ENCODE assay signal across 20 cellular contexts in genomic region chr2:232436381-232437129, GRCh38. TPM values are rescaled to one million over a fixed set of nuclear protein-coding genes. Genes with fewer than 3 reads are reported as not detected.
DNase-seq lines count a peak whose midpoint lies in the region; ATAC-seq and TF ChIP-seq lines count a peak whose summit lies in the region.
"Had no signal": no experiment of that assay in that cellular context is flagged by ENCODE, and none has a peak within 500 bp of the region (broad histone marks: within the 10 kb centered on the region; RNA-seq: fewer than 3 reads in every experiment).

No MANE protein-coding gene starts in this region.

- no peaks in the 10 kb centered on the region for H3K9me2 ChIP-seq in GM23338 (ENCODE audit: insufficient read depth)

- DNase-seq in GM23338 (ENCODE audit: low spot score) (no peak), M059J (ENCODE audit: low read depth) (peak; percentile 51), iPS-NIHi11 (ENCODE audit: low spot score) (peak; percentile 21), posterior vena cava (ENCODE audit: low spot score) (peak; percentile 64), SKM-1 (lab: John Stamatoyannopoulos, UW; ENCODE audit: unreplicated experiment) (no peak)
- DNase-seq: CD8-positive, alpha-beta memory T cell; EL; KBM-7; NCI-H1092; NCI-H1694; NCI-H446; NCI-H748 treated with DMSO at 0.1 percent for 48 hours; SHP77 had no signal

- H3K4me2 ChIP-seq in GM23338 = no peak overlapping the region
- H3K4me2 ChIP-seq: BLaER1 had no signal

- H3K4me3 Mint-ChIP-seq in GM23338 = no peak overlapping the region
- no peak overlapping the region for H3K4me3 Mint-ChIP-seq in stimulated activated memory B cell treated with anti-CD40 and anti-IgM and Interleukin-4, amounts not matched to agents 10 μg/mL and 1 μg/mL and 100 μg/mL, for 72 hours
- H3K4me3 Mint-ChIP-seq: CD8-positive, alpha-beta memory T cell had no signal

- ATAC-seq in GM23338 (peak; percentile 2; the same call in 1 of the 3 replicates), HG03571 (IDR thresholded peaks at IDR 0.05; ENCODE audit: unreplicated experiment) (no peak)
- ATAC-seq in stimulated activated memory B cell treated with anti-CD40 and anti-IgM and Interleukin-4, amounts not matched to agents 10 μg/mL and 1 μg/mL and 100 μg/mL, for 72 hours = no peak
- ATAC-seq: HCT116 had no signal

- H3K4me1 Mint-ChIP-seq in GM23338 = peaks cover 6% of the 10 kb centered on the region; the same call in 2 of the 3 replicates
- H3K4me1 Mint-ChIP-seq in stimulated activated memory B cell treated with anti-CD40 and anti-IgM and Interleukin-4, amounts not matched to agents 10 μg/mL and 1 μg/mL and 100 μg/mL, for 72 hours = peaks cover 17% of the 10 kb centered on the region

- no peak overlapping the region for H3K4me3 ChIP-seq in GM23338
- H3K4me3 ChIP-seq: BLaER1, Peyer's patch had no signal

- H3F3A ChIP-seq in GM23338 (replicated peaks; ENCODE audit: low read depth) = no peaks in the 10 kb centered on the region

- H3K27ac ChIP-seq in GM23338 (ENCODE audit: low read depth) = no peak overlapping the region
- H3K27ac ChIP-seq: BLaER1, HL-60, Peyer's patch had no signal

- H3K27me3 ChIP-seq in GM23338 (ENCODE audit: insufficient read depth) = no peaks in the 10 kb centered on the region
- H3K27me3 ChIP-seq: BLaER1, Peyer's patch had no signal

- H3K4me1 ChIP-seq in GM23338 (ENCODE audit: insufficient read depth) = no peaks in the 10 kb centered on the region
- H3K4me1 ChIP-seq: Peyer's patch had no signal

- no peak overlapping the region for H3K27ac Mint-ChIP-seq in GM23338
- no peak overlapping the region for H3K27ac Mint-ChIP-seq in stimulated activated memory B cell treated with anti-CD40 and anti-IgM and Interleukin-4, amounts not matched to agents 10 μg/mL and 1 μg/mL and 100 μg/mL, for 72 hours

- H3K36me3 Mint-ChIP-seq in GM23338 (ENCODE audit: low read depth) = no peaks in the 10 kb centered on the region
- no peaks in the 10 kb centered on the region for H3K36me3 Mint-ChIP-seq in stimulated activated memory B cell treated with anti-CD40 and anti-IgM and Interleukin-4, amounts not matched to agents 10 μg/mL and 1 μg/mL and 100 μg/mL, for 72 hours
- H3K36me3 Mint-ChIP-seq: CD8-positive, alpha-beta memory T cell had no signal

- no peaks in the 10 kb centered on the region for H3K79me2 ChIP-seq in GM23338 (replicated peaks; ENCODE audit: insufficient read depth)

- TF ChIP-seq CTCF in GM23338 (conservative IDR thresholded peaks at IDR 0.05; ENCODE audit: low read depth in 2 of 2) = peak in 1 of 2 experiments; percentile 57; a peak in 2 of 4 replicates

- no peaks in the 10 kb centered on the region for H3K9me3 Mint-ChIP-seq in GM23338
- H3K9me3 Mint-ChIP-seq in stimulated activated memory B cell treated with anti-CD40 and anti-IgM and Interleukin-4, amounts not matched to agents 10 μg/mL and 1 μg/mL and 100 μg/mL, for 72 hours = no peaks in the 10 kb centered on the region

- intact Hi-C loops in posterior vena cava (cut with DNase I) = loop anchor here in 1 of 2 donors (5.0 kb wide), 1 partner anchor 529 kb away; no protein-coding TSS in a partner anchor

- peaks cover 13% of the 10 kb centered on the region for H3K27me3 Mint-ChIP-seq in GM23338 (ENCODE audit: insufficient read depth, low read depth, poor library complexity)
- peaks cover 43% of the 10 kb centered on the region for H3K27me3 Mint-ChIP-seq in stimulated activated memory B cell treated with anti-CD40 and anti-IgM and Interleukin-4, amounts not matched to agents 10 μg/mL and 1 μg/mL and 100 μg/mL, for 72 hours

- H2AFZ ChIP-seq in GM23338 = no peak overlapping the region

- no peaks in the 10 kb centered on the region for H4K20me1 ChIP-seq in GM23338 (replicated peaks; ENCODE audit: insufficient read depth)
- H4K20me1 ChIP-seq: BLaER1 had no signal

- no peaks in the 10 kb centered on the region for H3K36me3 ChIP-seq in GM23338 (ENCODE audit: insufficient read depth)
- H3K36me3 ChIP-seq: BLaER1, Peyer's patch had no signal

TF ChIP-seq in GM23338, 12 proteins besides CTCF, POLR2A, EP300 and RAD21 (continues in another document):
- TF ChIP-seq ZNF331 (CRISPR knock-in tag; IDR thresholded peaks at IDR 0.05; ENCODE audit: low read depth) = no peak
- no peak for TF ChIP-seq EZH2phosphoT487 (IDR thresholded peaks at IDR 0.05; ENCODE audit: unreplicated experiment)
- no peak for TF ChIP-seq ETS1 (IDR thresholded peaks at IDR 0.05)
- no peak for TF ChIP-seq ZNF114 (CRISPR knock-in tag; IDR thresholded peaks at IDR 0.05)
- TF ChIP-seq POLR2AphosphoS5 (IDR thresholded peaks at IDR 0.05; ENCODE audit: low read depth) = no peak
- no peak for TF ChIP-seq EZH2 (IDR thresholded peaks at IDR 0.05; ENCODE audit: low read depth, unreplicated experiment)
- TF ChIP-seq JUNB (IDR thresholded peaks at IDR 0.05; ENCODE audit: unreplicated experiment) = no peak
- TF ChIP-seq REST (IDR thresholded peaks at IDR 0.05; ENCODE audit: unreplicated experiment) = no peak

RNA-seq across cellular contexts. Expression of gene ALPI, which starts 19.4 kb away (rescaled TPM):
- not detected in 2 replicates for total RNA-seq in GM23338 (2014; rRNA removed; shearing (Covaris generic))
- polyA plus RNA-seq in GM23338 (2016; fragmentation: Nextera tagmentation; extraction: Ambion mirVana) = not detected in 2 replicates
- total RNA-seq in M059J (2014; rRNA removed; shearing (Covaris generic)) = not detected in 2 replicates
- total RNA-seq in posterior vena cava = not detected
- total RNA-seq: CD8-positive, alpha-beta memory T cell; MCF 10A had no signal
- polyA plus RNA-seq: CD8-positive, alpha-beta memory T cell had no signal

RNA-seq across cellular contexts. Expression of gene ALPG, which starts 29.9 kb away (rescaled TPM):
- 2.5 and 3.8 TPM in 2 replicates for total RNA-seq in GM23338 (2014; rRNA removed; shearing (Covaris generic))
- 0.89 and 1.4 TPM in 2 replicates for polyA plus RNA-seq in GM23338 (2016; fragmentation: Nextera tagmentation; extraction: Ambion mirVana)
- not detected in 2 replicates for total RNA-seq in M059J (2014; rRNA removed; shearing (Covaris generic))
- not detected for total RNA-seq in posterior vena cava
- total RNA-seq: CD8-positive, alpha-beta memory T cell; MCF 10A; Peyer's patch had no signal
- polyA plus RNA-seq: CD8-positive, alpha-beta memory T cell had no signal

RNA-seq across cellular contexts. Expression of gene ECEL1, which starts 51.1 kb away (rescaled TPM):
- total RNA-seq in GM23338 (2014; rRNA removed; shearing (Covaris generic)) = 17.5 and 18.0 TPM in 2 replicates
- 6.7 and 9.3 TPM in 2 replicates for polyA plus RNA-seq in GM23338 (2016; fragmentation: Nextera tagmentation; extraction: Ambion mirVana)
- total RNA-seq in M059J (2014; rRNA removed; shearing (Covaris generic)) = not detected in 2 replicates
- 1 to 10 TPM in 1 of 2 donors, under 1 TPM in 1; 0.52 to 2.8 TPM for total RNA-seq in posterior vena cava
- total RNA-seq: CD8-positive, alpha-beta memory T cell; MCF 10A; Peyer's patch had no signal
- polyA plus RNA-seq: CD8-positive, alpha-beta memory T cell had no signal

RNA-seq across cellular contexts. Expression of gene ALPP, which starts 58.0 kb away (rescaled TPM):
- 0.28 and 0.31 TPM in 2 replicates for total RNA-seq in GM23338 (2014; rRNA removed; shearing (Covaris generic))
- 0.07 TPM in 1 of 2 replicates, not detected in the other for polyA plus RNA-seq in GM23338 (2016; fragmentation: Nextera tagmentation; extraction: Ambion mirVana)
- 0.59 and 1.5 TPM in 2 replicates for total RNA-seq in M059J (2014; rRNA removed; shearing (Covaris generic))
- not detected for total RNA-seq in posterior vena cava
- total RNA-seq: CD8-positive, alpha-beta memory T cell; Peyer's patch had no signal
- polyA plus RNA-seq: CD8-positive, alpha-beta memory T cell had no signal

Comparison
In these comparisons a context has a peak if more than half of its experiments do, and no peak if none do; other contexts are left out.
1. DNase-seq: peak in M059J (single experiment), iPS-NIHi11 (single experiment) and posterior vena cava (single experiment); none in GM23338 (single experiment) and SKM-1 (single experiment).